28 cellular contexts compared by ENCODE assay signal in the genomic region with DNA sequence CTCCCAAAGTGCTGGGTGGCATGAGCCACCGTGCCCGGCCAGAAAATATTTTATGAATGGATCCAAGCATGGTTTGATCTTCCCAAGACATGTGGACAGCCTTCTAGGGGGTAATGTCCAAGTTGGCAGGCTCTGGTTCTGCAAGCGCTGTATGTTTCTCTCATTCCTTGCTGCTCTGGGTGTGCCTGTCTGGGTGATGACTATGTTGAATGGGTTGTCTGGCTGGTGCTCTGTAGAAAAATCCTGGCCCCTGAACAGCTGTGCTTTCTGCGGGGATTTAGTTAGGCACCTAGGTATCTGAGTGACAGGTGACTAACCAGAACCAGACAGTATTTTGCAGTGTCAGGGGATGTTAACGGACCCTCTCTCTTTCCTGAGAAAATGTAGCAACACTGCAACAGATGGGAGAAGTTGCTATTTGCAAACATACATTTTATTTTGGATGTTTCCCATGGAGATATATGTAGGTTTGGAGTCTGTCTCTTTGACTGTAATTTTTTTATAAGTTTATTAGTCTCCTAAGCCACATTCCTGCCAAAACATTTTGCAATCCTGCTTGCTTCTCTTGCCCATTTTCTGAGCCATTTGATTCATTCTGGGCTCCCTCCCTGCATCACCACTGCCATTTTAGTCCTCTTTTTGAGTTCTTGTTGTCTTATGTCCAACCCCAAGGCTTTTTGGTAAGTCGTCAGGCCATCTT. TPM values are rescaled to one million over a fixed set of nuclear protein-coding genes. Genes with fewer than 3 reads are reported as not detected.
DNase-seq lines count a peak whose midpoint lies in the region; ATAC-seq and TF ChIP-seq lines count a peak whose summit lies in the region.
"Had no signal": no experiment of that assay in that cellular context is flagged by ENCODE, and none has a peak within 500 bp of the region (broad histone marks: within the 10 kb centered on the region; RNA-seq: fewer than 3 reads in every experiment).

No MANE protein-coding gene starts in this region.

- peaks cover 12% of the 10 kb centered on the region for H3K27me3 ChIP-seq in gastroesophageal sphincter
- H3K27me3 ChIP-seq: neural progenitor cell, SJCRH30 had no signal

- TF ChIP-seq EP300 in gastroesophageal sphincter (IDR thresholded peaks at IDR 0.05): no peak

- no peak overlapping the region for H3K4me3 Mint-ChIP-seq in nephron
- H3K4me3 Mint-ChIP-seq in stimulated activated memory B cell treated with anti-CD40 and anti-IgM and Interleukin-4, amounts not matched to agents 10 μg/mL and 1 μg/mL and 100 μg/mL, for 72 hours: no peak overlapping the region
- H3K4me3 Mint-ChIP-seq: activated CD4-positive, alpha-beta T cell treated with anti-CD3 and anti-CD28 coated beads, Interleukin-2, amount 10 ng/mL, durations not matched to agents 7 days and 5 days; activated naive CD8-positive, alpha-beta T cell treated with anti-CD3 and anti-CD28 coated beads, Interleukin-2, amount 10 ng/mL, durations not matched to agents 7 days and 5 days; activated T-cell treated with anti-CD3 and anti-CD28 coated beads, Interleukin-2, amount 50 U/mL, for 24 hours; neural progenitor cell had no signal

- H3K4me1 ChIP-seq in gastroesophageal sphincter: no peaks in the 10 kb centered on the region
- H3K4me1 ChIP-seq: esophagus muscularis mucosa, parathyroid adenoma, tibial artery had no signal

- H3K4me3 ChIP-seq in AG10803 (ENCODE audit: low read length) (no peak overlapping the region), gastroesophageal sphincter (no peak overlapping the region)
- H3K4me3 ChIP-seq: esophagus muscularis mucosa, HAP-1, neural progenitor cell, SJCRH30, stomach, tibial artery had no signal

- no peaks in the 10 kb centered on the region for H3K9me3 ChIP-seq in gastroesophageal sphincter
- H3K9me3 ChIP-seq: esophagus muscularis mucosa, HAP-1, stomach, tibial artery had no signal

- TF ChIP-seq CTCF in AG10803 (conservative IDR thresholded peaks at IDR 0.05; ENCODE audit: low read length) (no peak), gastroesophageal sphincter (IDR thresholded peaks at IDR 0.05) (no peak), nephron (IDR thresholded peaks at IDR 0.05; ENCODE audit: unreplicated experiment in 3 of 3) (no peak)

- WGBS in gastroesophageal sphincter (ENCODE audit: low coverage in 1 of 2), 2 donors: 70 to 100% methylated on average over 1 to 4 of the region's 6 CpGs

- H3K36me3 ChIP-seq in gastroesophageal sphincter: no peaks in the 10 kb centered on the region
- H3K36me3 ChIP-seq: esophagus muscularis mucosa, HAP-1, neural progenitor cell, stomach, tibial artery had no signal

- TF ChIP-seq POLR2A in gastroesophageal sphincter (IDR thresholded peaks at IDR 0.05): no peak

- no peaks in the 10 kb centered on the region for H3K9me3 Mint-ChIP-seq in nephron
- H3K9me3 Mint-ChIP-seq in stimulated activated memory B cell treated with anti-CD40 and anti-IgM and Interleukin-4, amounts not matched to agents 10 μg/mL and 1 μg/mL and 100 μg/mL, for 72 hours: peaks cover 4% of the 10 kb centered on the region
- H3K9me3 Mint-ChIP-seq: activated naive CD8-positive, alpha-beta T cell treated with anti-CD3 and anti-CD28 coated beads, Interleukin-2, amount 10 ng/mL, durations not matched to agents 7 days and 5 days; activated T-cell treated with anti-CD3 and anti-CD28 coated beads, Interleukin-2, amount 50 U/mL, for 24 hours had no signal

- peak; percentile 58 for DNase-seq in AG10803 (ENCODE audit: low read depth)
- DNase-seq in NCI-H1694 treated with DMSO at 0.1 percent for 48 hours (lab: John Stamatoyannopoulos, UW): peak; percentile 67
- DNase-seq in NCI-H1417 treated with DMSO at 0.1 percent for 48 hours (lab: John Stamatoyannopoulos, UW): no peak
- DNase-seq in MV-4-11 (lab: John Stamatoyannopoulos, UW): no peak
- DNase-seq: activated CD4-positive, alpha-beta T cell treated with anti-CD3 and anti-CD28 coated beads, Interleukin-2, amount 10 ng/mL, durations not matched to agents 7 days and 5 days; activated effector memory CD4-positive, alpha-beta T cell treated with anti-CD3 and anti-CD28 coated beads, Interleukin-2, amount 50 U/mL, for 16 hours; activated naive CD8-positive, alpha-beta T cell treated with anti-CD3 and anti-CD28 coated beads, Interleukin-2, amount 10 ng/mL, durations not matched to agents 7 days and 5 days; activated T-cell treated with anti-CD3 and anti-CD28 coated beads, Interleukin-2, amount 50 U/mL, for 24 hours; cerebellar nuclear complex; dermis blood vessel endothelial cell; DMS53; kidney glomerular epithelial cell; NCI-H146; NCI-H774; SJCRH30; stomach; T-helper 9 cell; WERI-Rb-1 had no signal

- peaks cover 43% of the 10 kb centered on the region for H3K4me1 Mint-ChIP-seq in nephron
- no peaks in the 10 kb centered on the region for H3K4me1 Mint-ChIP-seq in stimulated activated memory B cell treated with anti-CD40 and anti-IgM and Interleukin-4, amounts not matched to agents 10 μg/mL and 1 μg/mL and 100 μg/mL, for 72 hours
- H3K4me1 Mint-ChIP-seq: activated CD4-positive, alpha-beta T cell treated with anti-CD3 and anti-CD28 coated beads, Interleukin-2, amount 10 ng/mL, durations not matched to agents 7 days and 5 days; activated naive CD8-positive, alpha-beta T cell treated with anti-CD3 and anti-CD28 coated beads, Interleukin-2, amount 10 ng/mL, durations not matched to agents 7 days and 5 days had no signal

- H3K27me3 Mint-ChIP-seq in nephron (ENCODE audit: low read depth): peaks cover 5% of the 10 kb centered on the region
- peaks cover 27% of the 10 kb centered on the region for H3K27me3 Mint-ChIP-seq in stimulated activated memory B cell treated with anti-CD40 and anti-IgM and Interleukin-4, amounts not matched to agents 10 μg/mL and 1 μg/mL and 100 μg/mL, for 72 hours
- H3K27me3 Mint-ChIP-seq: activated CD4-positive, alpha-beta T cell treated with anti-CD3 and anti-CD28 coated beads, Interleukin-2, amount 10 ng/mL, durations not matched to agents 7 days and 5 days had no signal

- H3K36me3 Mint-ChIP-seq in nephron (ENCODE audit: low read depth): peaks cover 35% of the 10 kb centered on the region
- H3K36me3 Mint-ChIP-seq in stimulated activated memory B cell treated with anti-CD40 and anti-IgM and Interleukin-4, amounts not matched to agents 10 μg/mL and 1 μg/mL and 100 μg/mL, for 72 hours: no peaks in the 10 kb centered on the region
- H3K36me3 Mint-ChIP-seq: activated naive CD8-positive, alpha-beta T cell treated with anti-CD3 and anti-CD28 coated beads, Interleukin-2, amount 10 ng/mL, durations not matched to agents 7 days and 5 days had no signal

- peak overlapping the region; percentile 73 to 96 (median 87) for H3K27ac Mint-ChIP-seq in nephron
- no peak overlapping the region for H3K27ac Mint-ChIP-seq in stimulated activated memory B cell treated with anti-CD40 and anti-IgM and Interleukin-4, amounts not matched to agents 10 μg/mL and 1 μg/mL and 100 μg/mL, for 72 hours
- H3K27ac Mint-ChIP-seq: activated CD4-positive, alpha-beta T cell treated with anti-CD3 and anti-CD28 coated beads, Interleukin-2, amount 10 ng/mL, durations not matched to agents 7 days and 5 days; activated naive CD8-positive, alpha-beta T cell treated with anti-CD3 and anti-CD28 coated beads, Interleukin-2, amount 10 ng/mL, durations not matched to agents 7 days and 5 days; activated T-cell treated with anti-CD3 and anti-CD28 coated beads, Interleukin-2, amount 50 U/mL, for 24 hours; neural progenitor cell had no signal

- no peak overlapping the region for H3K27ac ChIP-seq in gastroesophageal sphincter
- H3K27ac ChIP-seq: esophagus muscularis mucosa, HL-60, neural progenitor cell, parathyroid adenoma, SJCRH30, stomach, tibial artery, WERI-Rb-1 had no signal

- peak; percentile 19 for ATAC-seq in gastroesophageal sphincter
- no peak for ATAC-seq in stimulated activated memory B cell treated with anti-CD40 and anti-IgM and Interleukin-4, amounts not matched to agents 10 μg/mL and 1 μg/mL and 100 μg/mL, for 72 hours
- no peak for ATAC-seq in GM21367 (IDR thresholded peaks at IDR 0.05; ENCODE audit: unreplicated experiment)

RNA-seq across cellular contexts. Expression of a gene that starts 14.2 kb away (rescaled TPM):
- total RNA-seq in gastroesophageal sphincter: 1 to 10 TPM in 2 of 4 donors, under 1 TPM in 2; 0.47 to 1.7 (median 0.81) TPM

Comparison
In these comparisons a context has a peak if more than half of its experiments do, and no peak if none do; other contexts are left out.
1. DNase-seq: peak in AG10803 (single experiment) and NCI-H1694 treated with DMSO at 0.1 percent for 48 hours (single experiment); none in NCI-H1417 treated with DMSO at 0.1 percent for 48 hours (single experiment) and MV-4-11 (single experiment).